25 cellular contexts compared by ENCODE assay signal in genomic region chr20:61889659-61890058, GRCh38.
"Had no signal": no experiment of that assay in that cellular context is flagged by ENCODE, and none has a peak within 500 bp of the region (broad histone marks: within the 10 kb centered on the region; RNA-seq: fewer than 3 reads in every experiment).

No MANE protein-coding gene starts in this region.

- H3K9me3 ChIP-seq: MG63, SJSA1 had no signal

- H3K4me1 ChIP-seq: SJSA1 had no signal

- H3K27ac ChIP-seq: SJSA1, SK-N-MC had no signal

- DNase-seq: Karpas-422, KG1, MG63, NCI-H1092, NCI-H1105 treated with DMSO at 0.1 percent for 48 hours, NCI-H1417 treated with DMSO at 0.1 percent for 48 hours, NCI-H146, NCI-H1694 treated with DMSO at 0.1 percent for 48 hours, NCI-H1930, NCI-H2081, NCI-H2107, NCI-H2227 treated with DMSO at 0.1 percent for 48 hours, NCI-H446, NCI-H510A, NCI-H524 treated with DMSO at 0.1 percent for 48 hours, NCI-H69, NCI-H774, Right ventricle myocardium superior, RPMI8226, SIG-M5, SW 1271, T-cell had no signal

- H3K36me3 ChIP-seq: MG63, SJSA1 had no signal

- H3K27ac Mint-ChIP-seq: T-cell had no signal

- H3K36me3 Mint-ChIP-seq: T-cell had no signal

- ATAC-seq: T-cell had no signal

- H3K4me3 ChIP-seq: MG63, SJSA1, SK-N-MC had no signal

- H3K4me3 Mint-ChIP-seq: T-cell had no signal

- H3K27me3 ChIP-seq: MG63 had no signal

- FAIRE-seq: RCC 7860 had no signal
